ENCODE assay signal across 1 cellular context in genomic region chr12:109710279-109710746, GRCh38.
TF ChIP-seq lines count a peak whose summit lies in the region.

No MANE protein-coding gene starts in this region.

TF ChIP-seq in HepG2, 621 proteins besides CTCF, POLR2A, EP300 and RAD21 (continued from another document and continues in another):
- TF ChIP-seq ZBTB33 (CRISPR knock-in tag; IDR thresholded peaks at IDR 0.05) (no peak), ZNF331 (CRISPR knock-in tag; IDR thresholded peaks at IDR 0.05) (no peak), YEATS2 (CRISPR knock-in tag; IDR thresholded peaks at IDR 0.05; ENCODE audit: borderline replicate concordance) (no peak), ZNF614 (CRISPR knock-in tag; IDR thresholded peaks at IDR 0.05; ENCODE audit: borderline replicate concordance) (no peak), ZIK1 (CRISPR knock-in tag; IDR thresholded peaks at IDR 0.05; ENCODE audit: borderline replicate concordance, low read depth) (no peak), SYNCRIP (IDR thresholded peaks at IDR 0.05; ENCODE audit: insufficient read depth, low read depth, low read length) (no peak), HBP1 (CRISPR knock-in tag; IDR thresholded peaks at IDR 0.05; ENCODE audit: low read depth) (no peak), ZNF430 (CRISPR knock-in tag; IDR thresholded peaks at IDR 0.05) (0 out of 2 replicates have a peak, but pooled peaks have one; percentile 44), ZNF576 (CRISPR knock-in tag; IDR thresholded peaks at IDR 0.05) (no peak), ZNF784 (CRISPR knock-in tag; IDR thresholded peaks at IDR 0.05; ENCODE audit: borderline replicate concordance) (no peak), SP5 (CRISPR knock-in tag; IDR thresholded peaks at IDR 0.05; ENCODE audit: borderline replicate concordance, low read depth) (peak; percentile 39; the same call in 1 of the 2 replicates), EHMT2 (IDR thresholded peaks at IDR 0.05; ENCODE audit: borderline replicate concordance, low read depth, low read length) (peak; percentile 40; the same call in 1 of the 2 replicates), MAX (IDR thresholded peaks at IDR 0.05) (no peak), CREB1 (IDR thresholded peaks at IDR 0.05) (no peak), CREB1 (CRISPR knock-in tag; IDR thresholded peaks at IDR 0.05) (no peak), HDAC6 (IDR thresholded peaks at IDR 0.05; ENCODE audit: low read depth, low read length) (no peak), PRDM4 (CRISPR knock-in tag; IDR thresholded peaks at IDR 0.05; ENCODE audit: borderline replicate concordance) (no peak), SP4 (CRISPR knock-in tag; IDR thresholded peaks at IDR 0.05) (no peak), ZNF580 (CRISPR knock-in tag; IDR thresholded peaks at IDR 0.05; ENCODE audit: borderline replicate concordance, low read depth) (0 out of 2 replicates have a peak, but pooled peaks have one; percentile 13), AKNA (CRISPR knock-in tag; IDR thresholded peaks at IDR 0.05; ENCODE audit: borderline replicate concordance) (no peak), ZNF597 (CRISPR knock-in tag; IDR thresholded peaks at IDR 0.05) (no peak), FOXP1 (IDR thresholded peaks at IDR 0.05) (no peak), FOXP1 (CRISPR knock-in tag; IDR thresholded peaks at IDR 0.05) (peak; percentile 8; the same call in 1 of the 2 replicates), ZNF383 (CRISPR knock-in tag; IDR thresholded peaks at IDR 0.05; ENCODE audit: borderline replicate concordance) (no peak), ZXDC (CRISPR knock-in tag; IDR thresholded peaks at IDR 0.05) (no peak), MIXL1 (CRISPR knock-in tag; IDR thresholded peaks at IDR 0.05) (0 out of 2 replicates have a peak, but pooled peaks have one; percentile 30), PAF1 (CRISPR knock-in tag; IDR thresholded peaks at IDR 0.05) (no peak), HOXA5 (CRISPR knock-in tag; IDR thresholded peaks at IDR 0.05) (no peak), EEA1 (CRISPR knock-in tag; IDR thresholded peaks at IDR 0.05; ENCODE audit: borderline replicate concordance) (no peak), ZUFSP (CRISPR knock-in tag; IDR thresholded peaks at IDR 0.05; ENCODE audit: borderline replicate concordance) (no peak), PCBP1 (IDR thresholded peaks at IDR 0.05; ENCODE audit: borderline replicate concordance, low read depth, low read length) (no peak), RCOR2 (CRISPR knock-in tag; IDR thresholded peaks at IDR 0.05) (no peak)
